Comparison of ENCODE assay signal across 24 cellular contexts in genomic region chr3:139317215-139317614, GRCh38.
"Had no signal": no experiment of that assay in that cellular context is flagged by ENCODE, and none has a peak within 500 bp of the region (broad histone marks: within the 10 kb centered on the region; RNA-seq: fewer than 3 reads in every experiment).

No MANE protein-coding gene starts in this region.

- H3K4me2 ChIP-seq: SK-N-SH had no signal

- H3K4me1 ChIP-seq: ascending aorta, SJCRH30 had no signal

- H3K27ac ChIP-seq: ascending aorta, SJCRH30, VCaP had no signal

- DNase-seq: activated CD4-positive, alpha-beta memory T cell treated with anti-CD3 and anti-CD28 coated beads for 36 hours; activated CD4-positive, alpha-beta T cell treated with anti-CD3 and anti-CD28 coated beads, Interleukin-2, amount 10 ng/mL, durations not matched to agents 7 days and 5 days; activated CD4-positive, CD25-positive, alpha-beta regulatory T cell; activated CD8-positive, alpha-beta memory T cell treated with anti-CD3 and anti-CD28 coated beads for 24 hours; activated effector memory CD4-positive, alpha-beta T cell treated with anti-CD3 and anti-CD28 coated beads, Interleukin-2, amount 50 U/mL, for 16 hours; activated naive CD4-positive, alpha-beta T cell treated with Interleukin-2 at 50 U/mL for 16 hours; activated naive CD8-positive, alpha-beta T cell treated with anti-CD3 and anti-CD28 coated beads, Interleukin-2, amount 50 U/mL, for 24 hours; activated T-cell treated with anti-CD3 and anti-CD28 coated beads, Interleukin-2, amount 50 U/mL, for 4 hours; amniotic stem cell; Kasumi-1; KBM-7; NCI-H1048; NCI-H146; NCI-H1930; NCI-H2171; NCI-H2227 treated with DMSO at 0.1 percent for 48 hours; NCI-H69; NK-92 treated with Interleukin-12 subunit alpha and Interleukin-12 subunit beta, amount 100 ng/mL, for 24 hours; SJCRH30; SK-N-SH; T-helper 1 cell had no signal

- H3K36me3 ChIP-seq: ascending aorta, SJCRH30 had no signal

- H3K9me2 ChIP-seq: SK-N-SH had no signal

- H3K9ac ChIP-seq: SK-N-SH had no signal

- H3K4me3 ChIP-seq: ascending aorta, SJCRH30 had no signal

- ATAC-seq: activated naive CD8-positive, alpha-beta T cell treated with anti-CD3 and anti-CD28 coated beads, Interleukin-2, amount 50 U/mL, for 24 hours; activated T-cell treated with anti-CD3 and anti-CD28 coated beads, Interleukin-2, amount 50 U/mL, for 4 hours; Right ventricle myocardium inferior had no signal

- H3K27me3 ChIP-seq: ascending aorta, SJCRH30 had no signal

- H3K9me3 ChIP-seq: ascending aorta, SJCRH30, SK-N-SH had no signal
